ENCODE assay signal across 9 cellular contexts in genomic region chr10:24207781-24208611, GRCh38. TPM values are rescaled to one million over a fixed set of nuclear protein-coding genes. Genes with fewer than 3 reads are reported as not detected.
DNase-seq lines count a peak whose midpoint lies in the region; ATAC-seq, FAIRE-seq and TF ChIP-seq lines count a peak whose summit lies in the region.
"Had no signal": no experiment of that assay in that cellular context is flagged by ENCODE, and none has a peak within 500 bp of the region (broad histone marks: within the 10 kb centered on the region; RNA-seq: fewer than 3 reads in every experiment).

No MANE protein-coding gene starts in this region.

- in situ Hi-C loops in transverse colon (cut with MboI; ENCODE audit: low pct_ligation_motif_present in 1 of 4, low pct_unique_long_range_greater_than_20kb in 1 of 4, low sequenced_read_pairs in 3 of 4) = loop anchor here in 2 of 4 donors (25.0 kb wide), 2 partner anchors 304 to 896 kb away; no protein-coding TSS in a partner anchor

- H3K4me3 ChIP-seq in bronchial epithelial cell (ENCODE audit: low read depth, low read length) = no peak overlapping the region
- H3K4me3 ChIP-seq in lung = no peak overlapping the region
- peak overlapping the region in 3 of 4 donors; percentile 46 to 75 (median 58) for H3K4me3 ChIP-seq in transverse colon

- WGBS in lung, 2 donors = 41 to 55% methylated on average over 13 of the region's 13 CpGs
- 36 to 40% methylated on average over 11 to 13 of the region's 13 CpGs for WGBS in transverse colon (ENCODE audit: low coverage in 1 of 2), 2 donors

- ATAC-seq in activated CD8-positive, alpha-beta T cell treated with anti-CD3 and anti-CD28 coated beads for 36 hours = no peak
- ATAC-seq in activated CD8-positive, alpha-beta T cell treated with anti-CD3 and anti-CD28 coated beads, Interleukin-2, amount 10 ng/mL, durations not matched to agents 7 days and 5 days = no peak
- ATAC-seq in lung (ENCODE audit: insufficient read depth, low FRiP score) (no peak), GM21526 (IDR thresholded peaks at IDR 0.05; ENCODE audit: low FRiP score, unreplicated experiment) (no peak)
- ATAC-seq: CD8-positive, alpha-beta T cell had no signal

- H3K9me3 Mint-ChIP-seq in activated CD8-positive, alpha-beta T cell treated with anti-CD3 and anti-CD28 coated beads for 36 hours = peaks cover 2% of the 10 kb centered on the region
- no peaks in the 10 kb centered on the region for H3K9me3 Mint-ChIP-seq in activated CD8-positive, alpha-beta T cell treated with anti-CD3 and anti-CD28 coated beads, Interleukin-2, amount 10 ng/mL, durations not matched to agents 7 days and 5 days (ENCODE audit: insufficient read depth)
- H3K9me3 Mint-ChIP-seq: CD8-positive, alpha-beta T cell had no signal

- H3K36me3 ChIP-seq in bronchial epithelial cell (ENCODE audit: control insufficient read depth, insufficient read depth, low read length) (no peaks in the 10 kb centered on the region), lung (ENCODE audit: control insufficient read depth in 2 of 2, insufficient read depth in 2 of 2, low read length in 2 of 2) (no peaks in the 10 kb centered on the region), transverse colon (no peaks in the 10 kb centered on the region)

- H3K4me3 Mint-ChIP-seq in activated CD8-positive, alpha-beta T cell treated with anti-CD3 and anti-CD28 coated beads for 36 hours = peak overlapping the region; percentile 66
- no peak overlapping the region for H3K4me3 Mint-ChIP-seq in activated CD8-positive, alpha-beta T cell treated with anti-CD3 and anti-CD28 coated beads, Interleukin-2, amount 10 ng/mL, durations not matched to agents 7 days and 5 days

- DNase-seq in activated CD8-positive, alpha-beta T cell treated with anti-CD3 and anti-CD28 coated beads for 36 hours = no peak
- DNase-seq in activated CD8-positive, alpha-beta T cell treated with anti-CD3 and anti-CD28 coated beads, Interleukin-2, amount 10 ng/mL, durations not matched to agents 7 days and 5 days = no peak
- peak; percentile 24 for DNase-seq in bronchial epithelial cell (ENCODE audit: low read depth)
- peak; percentile 33 for DNase-seq in lung (ENCODE audit: low spot score)
- DNase-seq in transverse colon = peak; percentile 27
- DNase-seq in kidney glomerular epithelial cell (lab: John Stamatoyannopoulos, UW) = no peak
- no peak for DNase-seq in HTR-8/SVneo (ENCODE audit: insufficient read length, low spot score)
- DNase-seq: CD8-positive, alpha-beta T cell had no signal

- TF ChIP-seq POLR2A in transverse colon (IDR thresholded peaks at IDR 0.05) = no peak

- H3K9me3 ChIP-seq in lung (ENCODE audit: control insufficient read depth in 2 of 2, insufficient read depth in 1 of 2, low read length in 1 of 2) = no peaks in the 10 kb centered on the region
- H3K9me3 ChIP-seq in transverse colon = no peaks in the 10 kb centered on the region

- POLR2A ChIA-PET in activated CD8-positive, alpha-beta T cell treated with anti-CD3 and anti-CD28 coated beads for 36 hours (lab: Charles Lee) = no interaction called here
- POLR2A ChIA-PET in activated CD8-positive, alpha-beta T cell treated with anti-CD3 and anti-CD28 coated beads, Interleukin-2, amount 10 ng/mL, durations not matched to agents 7 days and 5 days (lab: Charles Lee) = no interaction called here

- H3K4me1 Mint-ChIP-seq in activated CD8-positive, alpha-beta T cell treated with anti-CD3 and anti-CD28 coated beads for 36 hours (ENCODE audit: low read depth) = peaks cover 25% of the 10 kb centered on the region
- H3K4me1 Mint-ChIP-seq in activated CD8-positive, alpha-beta T cell treated with anti-CD3 and anti-CD28 coated beads, Interleukin-2, amount 10 ng/mL, durations not matched to agents 7 days and 5 days (ENCODE audit: low read depth) = peaks cover 2% of the 10 kb centered on the region

- H3K4me1 ChIP-seq in lung (ENCODE audit: control insufficient read depth in 2 of 2, insufficient read depth in 2 of 2, low read length in 2 of 2) (peaks cover 6 to 21% of the 10 kb centered on the region in 2 donors), transverse colon (peaks cover 16 to 36% (median 32%) of the 10 kb centered on the region in 4 donors)

- intact Hi-C loops in activated CD8-positive, alpha-beta T cell treated with anti-CD3 and anti-CD28 coated beads for 36 hours (cut with micrococcal nuclease) = no loop called here
- intact Hi-C loops in transverse colon (cut with DNase I; ENCODE audit: low total_unique reads) = no loop called here

- no peak for TF ChIP-seq EP300 in transverse colon (IDR thresholded peaks at IDR 0.05; ENCODE audit: low read depth)

- no peaks in the 10 kb centered on the region for H3K36me3 Mint-ChIP-seq in activated CD8-positive, alpha-beta T cell treated with anti-CD3 and anti-CD28 coated beads for 36 hours (ENCODE audit: low read depth)
- no peaks in the 10 kb centered on the region for H3K36me3 Mint-ChIP-seq in activated CD8-positive, alpha-beta T cell treated with anti-CD3 and anti-CD28 coated beads, Interleukin-2, amount 10 ng/mL, durations not matched to agents 7 days and 5 days (ENCODE audit: low read depth)
- H3K36me3 Mint-ChIP-seq: CD8-positive, alpha-beta T cell had no signal

- H3K27ac Mint-ChIP-seq in activated CD8-positive, alpha-beta T cell treated with anti-CD3 and anti-CD28 coated beads for 36 hours = no peak overlapping the region
- no peak overlapping the region for H3K27ac Mint-ChIP-seq in activated CD8-positive, alpha-beta T cell treated with anti-CD3 and anti-CD28 coated beads, Interleukin-2, amount 10 ng/mL, durations not matched to agents 7 days and 5 days
- H3K27ac Mint-ChIP-seq: CD8-positive, alpha-beta T cell had no signal

- H3K27me3 Mint-ChIP-seq in activated CD8-positive, alpha-beta T cell treated with anti-CD3 and anti-CD28 coated beads for 36 hours = peaks cover 38% of the 10 kb centered on the region
- peaks cover 30% of the 10 kb centered on the region for H3K27me3 Mint-ChIP-seq in activated CD8-positive, alpha-beta T cell treated with anti-CD3 and anti-CD28 coated beads, Interleukin-2, amount 10 ng/mL, durations not matched to agents 7 days and 5 days (ENCODE audit: low read depth)

- H3K27ac ChIP-seq in lung (ENCODE audit: low read depth in 1 of 2, low read length in 1 of 2) = peak overlapping the region; percentile 75 to 89
- peak overlapping the region; percentile 81 to 89 (median 87) for H3K27ac ChIP-seq in transverse colon

- CTCF ChIA-PET in activated CD8-positive, alpha-beta T cell treated with anti-CD3 and anti-CD28 coated beads for 36 hours (lab: Charles Lee) = interaction anchor here (3.9 kb wide), 1 partner anchor 11 kb away, joined by 17 read pairs; no protein-coding TSS in a partner anchor
- CTCF ChIA-PET in activated CD8-positive, alpha-beta T cell treated with anti-CD3 and anti-CD28 coated beads, Interleukin-2, amount 10 ng/mL, durations not matched to agents 7 days and 5 days (lab: Charles Lee) = no interaction called here

- TF ChIP-seq CTCF in activated CD8-positive, alpha-beta T cell treated with anti-CD3 and anti-CD28 coated beads for 36 hours (IDR thresholded peaks at IDR 0.05) = no peak
- TF ChIP-seq CTCF in bronchial epithelial cell (IDR thresholded peaks at IDR 0.05; ENCODE audit: insufficient read depth, low read length, severe bottlenecking) = no peak
- no peak for TF ChIP-seq CTCF in lung (IDR thresholded peaks at IDR 0.05; ENCODE audit: control extremely low read depth, extremely low read depth)
- TF ChIP-seq CTCF in transverse colon (IDR thresholded peaks at IDR 0.05) = no peak

- no peak for FAIRE-seq in bronchial epithelial cell (lab: Jason Lieb, UNC)
- FAIRE-seq in HTR-8/SVneo (lab: Jason Lieb, UNC) = no peak

- H3K27me3 ChIP-seq in bronchial epithelial cell (ENCODE audit: control insufficient read depth, insufficient read depth, low read length) (no peaks in the 10 kb centered on the region), lung (ENCODE audit: control insufficient read depth, insufficient read depth) (no peaks in the 10 kb centered on the region), transverse colon (no peaks in the 10 kb centered on the region)

RNA-seq across cellular contexts. Expression of gene KIAA1217, which starts 0.9 kb away (rescaled TPM):
- 1 to 10 TPM in 1 of 2 experiments, under 1 TPM in 1; 0.67 to 1.3 TPM for total RNA-seq in activated CD8-positive, alpha-beta T cell treated with anti-CD3 and anti-CD28 coated beads for 36 hours
- total RNA-seq in activated CD8-positive, alpha-beta T cell treated with anti-CD3 and anti-CD28 coated beads, Interleukin-2, amount 10 ng/mL, durations not matched to agents 7 days and 5 days = not detected
- 3.4 and 4.9 TPM in 2 replicates for total RNA-seq in bronchial epithelial cell
- 10 to 100 TPM; 35.1 to 58.6 TPM for total RNA-seq in lung
- polyA plus RNA-seq in lung = 10 to 100 TPM in 1 of 2 donors, 1 to 10 TPM in 1; 5.5 to 13.0 TPM
- 100 to 1,000 TPM in 1 of 4 donors, 10 to 100 TPM in 3; 56.5 to 175 (median 72.0) TPM for total RNA-seq in transverse colon

Comparison
In these comparisons a context has a peak if more than half of its experiments do, and no peak if none do; other contexts are left out.
1. DNase-seq: peak in bronchial epithelial cell (single experiment), lung (single experiment) and transverse colon (single experiment); none in activated CD8-positive, alpha-beta T cell treated with anti-CD3 and anti-CD28 coated beads for 36 hours (single experiment), activated CD8-positive, alpha-beta T cell treated with anti-CD3 and anti-CD28 coated beads, Interleukin-2, amount 10 ng/mL, durations not matched to agents 7 days and 5 days (single experiment), kidney glomerular epithelial cell (single experiment) and HTR-8/SVneo (single experiment).
2. H3K4me3 ChIP-seq: peak in transverse colon (3 of 4); none in bronchial epithelial cell (single experiment) and lung (single experiment).